21 cellular contexts compared by ENCODE assay signal in the genomic region with DNA sequence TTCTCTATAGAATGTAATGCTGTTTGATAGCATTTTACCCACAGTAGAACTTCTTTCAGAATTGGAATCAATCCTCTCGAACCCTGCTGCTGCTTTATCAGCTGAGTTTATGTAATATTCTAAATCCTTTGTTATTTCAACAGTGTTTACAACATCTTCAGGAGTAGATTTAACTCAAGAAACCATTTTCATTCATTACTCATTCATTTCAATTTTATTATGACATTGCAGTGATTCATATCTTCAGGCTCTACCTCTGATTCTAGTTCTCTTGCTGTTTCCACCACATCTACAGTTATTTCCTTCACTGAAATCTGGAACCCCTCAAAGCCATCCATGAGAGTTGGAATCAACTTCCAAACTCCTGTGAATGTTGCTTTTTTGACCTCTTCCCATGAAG.
DNase-seq lines count a peak whose midpoint lies in the region; ATAC-seq and TF ChIP-seq lines count a peak whose summit lies in the region.
"Had no signal": no experiment of that assay in that cellular context is flagged by ENCODE, and none has a peak within 500 bp of the region (broad histone marks: within the 10 kb centered on the region; RNA-seq: fewer than 3 reads in every experiment).

No MANE protein-coding gene starts in this region.

- H3K4me1 Mint-ChIP-seq in stimulated activated naive CD8-positive, alpha-beta T cell treated with anti-CD3 and anti-CD28 coated beads, Interleukin-15, amount 100 ng/mL, for 72 hours: peaks cover 47% of the 10 kb centered on the region
- H3K4me1 Mint-ChIP-seq: neural progenitor cell had no signal

- no peak overlapping the region; the same call in 1 of the 2 replicates for H3K4me2 ChIP-seq in PC-3 (ENCODE audit: low read length)
- H3K4me2 ChIP-seq: neural progenitor cell had no signal

- TF ChIP-seq CTCF in PC-3 (conservative IDR thresholded peaks at IDR 0.05; ENCODE audit: low read depth, low read length) (no peak), fibroblast of mammary gland (conservative IDR thresholded peaks at IDR 0.05; ENCODE audit: control insufficient read depth, insufficient read depth, low read depth, low read length) (no peak)

- peaks cover 80% of the 10 kb centered on the region for H3K79me2 ChIP-seq in PC-3 (ENCODE audit: low read length)

- H4K20me1 ChIP-seq in PC-3 (ENCODE audit: low read length): peaks cover 33% of the 10 kb centered on the region; the same call in 1 of the 2 replicates

- H3K9ac ChIP-seq in PC-3 (ENCODE audit: low read length): no peak overlapping the region
- H3K9ac ChIP-seq: neural progenitor cell had no signal

- CTCF ChIA-PET in PC-3 (lab: Charles Lee): no interaction called here

- no peaks in the 10 kb centered on the region for H3K9me3 Mint-ChIP-seq in stimulated activated naive CD8-positive, alpha-beta T cell treated with anti-CD3 and anti-CD28 coated beads, Interleukin-15, amount 100 ng/mL, for 72 hours
- H3K9me3 Mint-ChIP-seq: CD4-positive, alpha-beta memory T cell; stimulated activated naive CD8-positive, alpha-beta T cell treated with anti-CD3 and anti-CD28 coated beads, Interleukin-15, Interleukin-2, amounts not matched to agents 100 ng/mL and 50 ng/mL, for 24 hours had no signal

- H3K27ac Mint-ChIP-seq in stimulated activated naive CD8-positive, alpha-beta T cell treated with anti-CD3 and anti-CD28 coated beads, Interleukin-15, amount 100 ng/mL, for 72 hours: no peak overlapping the region
- H3K27ac Mint-ChIP-seq: CD4-positive, alpha-beta memory T cell; neural progenitor cell; stimulated activated naive CD8-positive, alpha-beta T cell treated with anti-CD3 and anti-CD28 coated beads, Interleukin-15, Interleukin-2, amounts not matched to agents 100 ng/mL and 50 ng/mL, for 24 hours had no signal

- H3K36me3 ChIP-seq in PC-3 (ENCODE audit: low read depth, low read length): no peaks in the 10 kb centered on the region
- H3K36me3 ChIP-seq: neural progenitor cell, Peyer's patch, transverse colon had no signal

- H3F3A ChIP-seq in PC-3 (ENCODE audit: low read length, unreplicated experiment): no peaks in the 10 kb centered on the region

- no peaks in the 10 kb centered on the region for H3K9me3 ChIP-seq in PC-3 (ENCODE audit: low read length)
- H3K9me3 ChIP-seq: esophagus muscularis mucosa, Peyer's patch, transverse colon had no signal

- POLR2A ChIA-PET in PC-3 (lab: Charles Lee; ENCODE audit: unreplicated experiment): no interaction called here

- no peaks in the 10 kb centered on the region for H3K27me3 ChIP-seq in PC-3 (ENCODE audit: low read length)
- H3K27me3 ChIP-seq: esophagus muscularis mucosa, neural progenitor cell, Peyer's patch, transverse colon had no signal

- H2AFZ ChIP-seq in PC-3 (ENCODE audit: low read length): no peak overlapping the region
- H2AFZ ChIP-seq: neural progenitor cell had no signal

- no peak overlapping the region for H3K27ac ChIP-seq in PC-3 (ENCODE audit: low read length)
- H3K27ac ChIP-seq: esophagus muscularis mucosa, neural progenitor cell, Peyer's patch, transverse colon had no signal

- H3K4me1 ChIP-seq in PC-3 (ENCODE audit: insufficient read depth, low read length): peaks cover 11% of the 10 kb centered on the region
- H3K4me1 ChIP-seq: neural progenitor cell had no signal

- H3K9me2 ChIP-seq in PC-3 (replicated peaks; ENCODE audit: low read length): no peaks in the 10 kb centered on the region

- DNase-seq in stimulated activated naive CD8-positive, alpha-beta T cell treated with anti-CD3 and anti-CD28 coated beads, Interleukin-15, Interleukin-2, amounts not matched to agents 100 U/mL and 50 U/mL, for 24 hours: no peak
- no peak for DNase-seq in stimulated activated naive CD8-positive, alpha-beta T cell treated with anti-CD3 and anti-CD28 coated beads, Interleukin-15, amount 100 ng/mL, for 72 hours
- peak; percentile 49 for DNase-seq in PC-3
- DNase-seq in fibroblast of mammary gland (ENCODE audit: low read depth): peak; percentile 28
- no peak for DNase-seq in mesenteric fat pad (ENCODE audit: low spot score)
- DNase-seq in hippocampal formation (lab: John Stamatoyannopoulos, UW): no peak
- no peak for DNase-seq in hypothalamus (lab: John Stamatoyannopoulos, UW)
- DNase-seq: CD4-positive, alpha-beta memory T cell; DMS53; NCI-H1092; NCI-H2081 treated with DMSO at 0.1 percent for 48 hours; Peyer's patch; small intestine; stimulated activated CD4-positive, alpha-beta T cell treated with anti-CD3 and anti-CD28 coated beads, Interleukin-2, amount 100 ng/mL, for 48 hours; T-helper 9 cell; transverse colon had no signal

- intact Hi-C loops in PC-3 (cut with micrococcal nuclease): no loop called here

- ATAC-seq in stimulated activated naive CD8-positive, alpha-beta T cell treated with anti-CD3 and anti-CD28 coated beads, Interleukin-15, Interleukin-2, amounts not matched to agents 100 U/mL and 50 U/mL, for 24 hours: peak; percentile 28
- ATAC-seq in stimulated activated naive CD8-positive, alpha-beta T cell treated with anti-CD3 and anti-CD28 coated beads, Interleukin-15, amount 100 ng/mL, for 72 hours: no peak
- ATAC-seq in PC-3: peak; percentile 58
- ATAC-seq: K562 had no signal

- BruUV-seq in PC-3 (replicated peaks; lab: Mats Ljungman, UMichigan): no TSS peak

- H3K4me3 Mint-ChIP-seq in stimulated activated naive CD8-positive, alpha-beta T cell treated with anti-CD3 and anti-CD28 coated beads, Interleukin-15, amount 100 ng/mL, for 72 hours: no peak overlapping the region
- H3K4me3 Mint-ChIP-seq: neural progenitor cell; stimulated activated naive CD8-positive, alpha-beta T cell treated with anti-CD3 and anti-CD28 coated beads, Interleukin-15, Interleukin-2, amounts not matched to agents 100 ng/mL and 50 ng/mL, for 24 hours had no signal

- no peaks in the 10 kb centered on the region for H3K27me3 Mint-ChIP-seq in stimulated activated naive CD8-positive, alpha-beta T cell treated with anti-CD3 and anti-CD28 coated beads, Interleukin-15, amount 100 ng/mL, for 72 hours
- H3K27me3 Mint-ChIP-seq: CD4-positive, alpha-beta memory T cell; stimulated activated naive CD8-positive, alpha-beta T cell treated with anti-CD3 and anti-CD28 coated beads, Interleukin-15, Interleukin-2, amounts not matched to agents 100 ng/mL and 50 ng/mL, for 24 hours had no signal

- H3K4me3 ChIP-seq in PC-3 (ENCODE audit: low read length) (no peak overlapping the region), fibroblast of mammary gland (ENCODE audit: control insufficient read depth, low read depth, low read length) (no peak overlapping the region)
- H3K4me3 ChIP-seq: esophagus muscularis mucosa, K562, neural progenitor cell, Peyer's patch, SK-N-MC, transverse colon had no signal

Comparison
In these comparisons a context has a peak if more than half of its experiments do, and no peak if none do; other contexts are left out.
1. DNase-seq: peak in PC-3 (single experiment) and fibroblast of mammary gland (single experiment); none in stimulated activated naive CD8-positive, alpha-beta T cell treated with anti-CD3 and anti-CD28 coated beads, Interleukin-15, Interleukin-2, amounts not matched to agents 100 U/mL and 50 U/mL, for 24 hours (single experiment), stimulated activated naive CD8-positive, alpha-beta T cell treated with anti-CD3 and anti-CD28 coated beads, Interleukin-15, amount 100 ng/mL, for 72 hours (0 of 2), mesenteric fat pad (single experiment), hippocampal formation (0 of 2) and hypothalamus (0 of 51).